Comparison of ENCODE assay signal across 8 cellular contexts in genomic region chr2:144515425-144515693, GRCh38. TPM values are rescaled to one million over a fixed set of nuclear protein-coding genes. Genes with fewer than 3 reads are reported as not detected.
DNase-seq lines count a peak whose midpoint lies in the region; ATAC-seq and TF ChIP-seq lines count a peak whose summit lies in the region.

No MANE protein-coding gene starts in this region.

- H3K4me2 ChIP-seq in neural progenitor cell, result peak overlapping the region; percentile 96

- H3K4me1 ChIP-seq in endodermal cell (ENCODE audit: control insufficient read depth, insufficient read depth, low read length) (no peaks in the 10 kb centered on the region), neural progenitor cell (peaks cover 50% of the 10 kb centered on the region)

- H3K4me3 Mint-ChIP-seq in endodermal cell, result no peak overlapping the region
- H3K4me3 Mint-ChIP-seq in neural progenitor cell, result peak overlapping the region; percentile 93

- H3K9ac ChIP-seq in endodermal cell (ENCODE audit: extremely low read depth, low read length, poor library complexity, severe bottlenecking), result no peak overlapping the region
- H3K9ac ChIP-seq in neural progenitor cell, result peak overlapping the region; percentile 68

- WGBS in endodermal cell (ENCODE audit: insufficient coverage in 1 of 2, insufficient read length in 1 of 2), 2 experiments, result 0% methylated on average over 2 of the region's 3 CpGs; no CpG with 5 or more reads in 1 of the 2 experiments

- H3K4me3 ChIP-seq in AG10803 (ENCODE audit: low read length), result peak overlapping the region; percentile 85
- peak overlapping the region; percentile 73 for H3K4me3 ChIP-seq in MG63
- H3K4me3 ChIP-seq in endodermal cell (ENCODE audit: low read length), result peak overlapping the region; percentile 65
- peak overlapping the region; percentile 75 for H3K4me3 ChIP-seq in neural progenitor cell

- TF ChIP-seq CTCF in AG10803 (conservative IDR thresholded peaks at IDR 0.05; ENCODE audit: low read length) (no peak), endodermal cell (conservative IDR thresholded peaks at IDR 0.05) (no peak), neural progenitor cell (IDR thresholded peaks at IDR 0.05) (no peak)

- H3K36me3 ChIP-seq in MG63 (peaks cover 22% of the 10 kb centered on the region), endodermal cell (ENCODE audit: control insufficient read depth, insufficient read depth, low read length) (no peaks in the 10 kb centered on the region), neural progenitor cell (no peaks in the 10 kb centered on the region)

- H3K27ac ChIP-seq in endodermal cell (ENCODE audit: low read depth, low read length), result peak overlapping the region; percentile 80
- peak overlapping the region; percentile 16 for H3K27ac ChIP-seq in neural progenitor cell

- H3K27ac Mint-ChIP-seq in endodermal cell (no peak overlapping the region), neural progenitor cell (peak overlapping the region; percentile 99)

- peaks cover 97% of the 10 kb centered on the region for H3K79me2 ChIP-seq in neural progenitor cell (ENCODE audit: low read depth)

- peaks cover 69% of the 10 kb centered on the region for H3F3A ChIP-seq in neural progenitor cell (ENCODE audit: low read depth)

- peaks cover 47% of the 10 kb centered on the region for H4K20me1 ChIP-seq in neural progenitor cell (ENCODE audit: low read depth)

- no peak overlapping the region for H2AFZ ChIP-seq in neural progenitor cell (replicated peaks)

- peaks cover 12% of the 10 kb centered on the region for H3K4me1 Mint-ChIP-seq in endodermal cell
- peaks cover 52% of the 10 kb centered on the region for H3K4me1 Mint-ChIP-seq in neural progenitor cell

- H3K27me3 ChIP-seq in MG63 (no peaks in the 10 kb centered on the region), endodermal cell (ENCODE audit: control insufficient read depth, insufficient read depth, low read length, poor library complexity, severe bottlenecking) (peaks cover 95% of the 10 kb centered on the region), neural progenitor cell (no peaks in the 10 kb centered on the region)

- H3K9me3 ChIP-seq in MG63, result no peaks in the 10 kb centered on the region
- H3K9me3 ChIP-seq in endodermal cell (ENCODE audit: control insufficient read depth, low read length), result no peaks in the 10 kb centered on the region
- H3K9me3 ChIP-seq in neural progenitor cell (ENCODE audit: low read depth), result no peaks in the 10 kb centered on the region

- ATAC-seq in HG02759 (IDR thresholded peaks at IDR 0.05; ENCODE audit: unreplicated experiment), result no peak

- peaks cover 65% of the 10 kb centered on the region for H3K27me3 Mint-ChIP-seq in endodermal cell (ENCODE audit: insufficient read depth)
- H3K27me3 Mint-ChIP-seq in neural progenitor cell (ENCODE audit: insufficient read depth, low read depth), result peaks cover 3% of the 10 kb centered on the region

- no peak for DNase-seq in AG10803 (ENCODE audit: low read depth)
- DNase-seq in MG63, result no peak
- DNase-seq in endodermal cell, result no peak
- no peak for DNase-seq in neural progenitor cell (ENCODE audit: low spot score)
- no peak for DNase-seq in activated CD4-positive, CD25-positive, alpha-beta regulatory T cell (lab: John Stamatoyannopoulos, UW)
- DNase-seq in SW480 (ENCODE audit: low spot score), result no peak
- DNase-seq in NCI-H446 treated with DMSO at 0.1 percent for 48 hours (lab: John Stamatoyannopoulos, UW), result no peak

- H3K36me3 Mint-ChIP-seq in endodermal cell (ENCODE audit: low read depth) (no peaks in the 10 kb centered on the region), neural progenitor cell (peaks cover 8% of the 10 kb centered on the region)

- no peaks in the 10 kb centered on the region for H3K9me3 Mint-ChIP-seq in endodermal cell
- H3K9me3 Mint-ChIP-seq in neural progenitor cell, result peaks cover 2% of the 10 kb centered on the region

RNA-seq across cellular contexts. Expression of gene ZEB2, which starts 4.6 kb away (rescaled TPM):
- total RNA-seq in MG63 (2014; rRNA removed; shearing (Covaris generic); ENCODE audit: low replicate concordance), result 13.3 and 35.1 TPM in 2 replicates
- under 1 TPM; 0.29 to 0.31 TPM for total RNA-seq in endodermal cell
- 68.2 TPM for polyA plus RNA-seq in endodermal cell (2013, experiment 1 of 2)
- polyA plus RNA-seq in endodermal cell (2013, experiment 2 of 2), result 65.4 TPM
- 72.9 and 106 TPM in 2 replicates for total RNA-seq in neural progenitor cell (ENCODE audit: low replicate concordance)

Comparison
In these comparisons a context has a peak if more than half of its experiments do, and no peak if none do; other contexts are left out.
1. RNA of gene ZEB2, which starts 4.6 kb away (total RNA-seq): 72.9 to 106 TPM in neural progenitor cell and 13.3 to 35.1 TPM in MG63; 0.29 to 0.31 TPM in endodermal cell; every median in the first group is over 10 times any median in the second.
2. Peak in every context shown above with its lines, with median percentiles within 50 percentile points of each other: H3K4me3 ChIP-seq.